ENCODE assay signal across 12 cellular contexts in genomic region chr17:35726609-35727460, GRCh38. TPM values are rescaled to one million over a fixed set of nuclear protein-coding genes. Genes with fewer than 3 reads are reported as not detected.
DNase-seq lines count a peak whose midpoint lies in the region; ATAC-seq and TF ChIP-seq lines count a peak whose summit lies in the region.
"Had no signal": no experiment of that assay in that cellular context is flagged by ENCODE, and none has a peak within 500 bp of the region (broad histone marks: within the 10 kb centered on the region; RNA-seq: fewer than 3 reads in every experiment).

No MANE protein-coding gene starts in this region.

- H3K9me3 ChIP-seq in SJSA1 (replicated peaks) (no peaks in the 10 kb centered on the region), left ventricle myocardium inferior (replicated peaks) (no peaks in the 10 kb centered on the region), transverse colon (no peaks in the 10 kb centered on the region), T-helper 17 cell (ENCODE audit: control insufficient read depth, low read length, poor library complexity, severe bottlenecking) (no peaks in the 10 kb centered on the region)

- H3K27ac ChIP-seq in SJSA1 (no peak overlapping the region), left ventricle myocardium inferior (replicated peaks) (peak overlapping the region; percentile 13), transverse colon (no peak overlapping the region)

- DNase-seq in NCI-H146 (lab: John Stamatoyannopoulos, UW), result peak; percentile 15
- DNase-seq in NCI-H146 treated with DMSO at 0.1 percent for 48 hours (lab: John Stamatoyannopoulos, UW; ENCODE audit: unreplicated experiment), result no peak
- DNase-seq in SJSA1 (ENCODE audit: low read depth in 1 of 2, low spot score in 2 of 2), result peak; percentile 44 to 77
- DNase-seq in left ventricle myocardium inferior, result peak; percentile 54
- DNase-seq in transverse colon, result peak; percentile 50
- DNase-seq in NCI-H2107 (lab: John Stamatoyannopoulos, UW), result no peak
- DNase-seq in T-helper 17 cell, result no peak
- DNase-seq in activated CD4-positive, alpha-beta T cell treated with anti-CD3 and anti-CD28 coated beads, Interleukin-2, amount 10 ng/mL, durations not matched to agents 24 days and 14 days, result no peak

- H3K4me3 ChIP-seq in SJSA1 (no peak overlapping the region), left ventricle myocardium inferior (no peak overlapping the region), transverse colon (no peak overlapping the region)

- TF ChIP-seq EP300 in transverse colon (IDR thresholded peaks at IDR 0.05; ENCODE audit: low read depth), result no peak

- 41 to 46% methylated on average over 3 to 9 of the region's 9 CpGs for WGBS in transverse colon (ENCODE audit: low coverage in 1 of 2), 2 donors

- H3K36me3 ChIP-seq in SJSA1 (peaks cover 59% of the 10 kb centered on the region), left ventricle myocardium inferior (peaks cover 30% of the 10 kb centered on the region), transverse colon (peaks cover 0 to 27% (median 13%) of the 10 kb centered on the region in 4 donors)

- peaks cover 12% of the 10 kb centered on the region for H3K4me1 Mint-ChIP-seq in T-helper 17 cell
- peaks cover 10% of the 10 kb centered on the region for H3K4me1 Mint-ChIP-seq in activated CD4-positive, alpha-beta T cell treated with anti-CD3 and anti-CD28 coated beads, Interleukin-2, amount 10 ng/mL, durations not matched to agents 24 days and 14 days

- H3K36me3 Mint-ChIP-seq in T-helper 17 cell (ENCODE audit: low read depth), result peaks cover 6% of the 10 kb centered on the region
- H3K36me3 Mint-ChIP-seq in activated CD4-positive, alpha-beta T cell treated with anti-CD3 and anti-CD28 coated beads, Interleukin-2, amount 10 ng/mL, durations not matched to agents 24 days and 14 days (ENCODE audit: low read depth), result peaks cover 41% of the 10 kb centered on the region
- H3K36me3 Mint-ChIP-seq: activated naive CD4-positive, alpha-beta T cell treated with anti-CD3 and anti-CD28 coated beads, Interleukin-2, amount 50 U/mL, for 72 hours had no signal

- no peak for ATAC-seq in T-helper 17 cell
- ATAC-seq: activated naive CD4-positive, alpha-beta T cell treated with anti-CD3 and anti-CD28 coated beads, Interleukin-2, amount 50 U/mL, for 72 hours; Panc1 had no signal

- intact Hi-C loops in left ventricle myocardium inferior (cut with micrococcal nuclease), result no loop called here
- intact Hi-C loops in transverse colon (cut with DNase I; ENCODE audit: low total_unique reads), result no loop called here
- intact Hi-C loops in activated CD4-positive, alpha-beta T cell treated with anti-CD3 and anti-CD28 coated beads, Interleukin-2, amount 10 ng/mL, durations not matched to agents 24 days and 14 days (cut with micrococcal nuclease), result no loop called here

- H3K27me3 ChIP-seq in SJSA1 (replicated peaks) (no peaks in the 10 kb centered on the region; the same call in 1 of the 2 replicates), left ventricle myocardium inferior (ENCODE audit: low read depth) (no peaks in the 10 kb centered on the region), transverse colon (peaks cover 6% of the 10 kb centered on the region)

- H3K27ac Mint-ChIP-seq in T-helper 17 cell, result no peak overlapping the region
- no peak overlapping the region for H3K27ac Mint-ChIP-seq in activated CD4-positive, alpha-beta T cell treated with anti-CD3 and anti-CD28 coated beads, Interleukin-2, amount 10 ng/mL, durations not matched to agents 24 days and 14 days
- H3K27ac Mint-ChIP-seq: activated naive CD4-positive, alpha-beta T cell treated with anti-CD3 and anti-CD28 coated beads, Interleukin-2, amount 50 U/mL, for 72 hours; B cell had no signal

- in situ Hi-C loops in transverse colon (cut with MboI; ENCODE audit: low pct_ligation_motif_present in 1 of 4, low pct_unique_long_range_greater_than_20kb in 1 of 4, low sequenced_read_pairs in 3 of 4), result loop anchor here (25.0 kb wide), 3 partner anchors 115 to 590 kb away; partner anchors contain the start of genes NLE1 (in 1 of the 4) and UNC45B (in 1 of the 4)

- no peak for TF ChIP-seq POLR2A in transverse colon (IDR thresholded peaks at IDR 0.05)

- H3K4me1 ChIP-seq in SJSA1 (replicated peaks) (peaks cover 17% of the 10 kb centered on the region), left ventricle myocardium inferior (peaks cover 36% of the 10 kb centered on the region), transverse colon (peaks cover 6 to 21% (median 14%) of the 10 kb centered on the region in 4 donors)

- H3K9me3 Mint-ChIP-seq in activated CD4-positive, alpha-beta T cell treated with anti-CD3 and anti-CD28 coated beads, Interleukin-2, amount 10 ng/mL, durations not matched to agents 24 days and 14 days, result no peaks in the 10 kb centered on the region
- H3K9me3 Mint-ChIP-seq: activated naive CD4-positive, alpha-beta T cell treated with anti-CD3 and anti-CD28 coated beads, Interleukin-2, amount 50 U/mL, for 72 hours had no signal

- no peak overlapping the region for H3K4me3 Mint-ChIP-seq in T-helper 17 cell
- no peak overlapping the region for H3K4me3 Mint-ChIP-seq in activated CD4-positive, alpha-beta T cell treated with anti-CD3 and anti-CD28 coated beads, Interleukin-2, amount 10 ng/mL, durations not matched to agents 24 days and 14 days
- H3K4me3 Mint-ChIP-seq: B cell had no signal

- TF ChIP-seq CTCF in left ventricle myocardium inferior (IDR thresholded peaks at IDR 0.05; ENCODE audit: borderline replicate concordance), result no peak
- no peak for TF ChIP-seq CTCF in transverse colon (IDR thresholded peaks at IDR 0.05)

- peaks cover 8% of the 10 kb centered on the region for H3K27me3 Mint-ChIP-seq in T-helper 17 cell
- H3K27me3 Mint-ChIP-seq in activated CD4-positive, alpha-beta T cell treated with anti-CD3 and anti-CD28 coated beads, Interleukin-2, amount 10 ng/mL, durations not matched to agents 24 days and 14 days, result peaks cover 9% of the 10 kb centered on the region

RNA-seq across cellular contexts. Expression of gene RASL10B, which starts 4.6 kb away (rescaled TPM):
- total RNA-seq in SJSA1 (2014; rRNA removed; shearing (Covaris generic)), result 0.16 and 0.22 TPM in 2 replicates
- total RNA-seq in left ventricle myocardium inferior, result 18.4 TPM
- 1 to 10 TPM in 2 of 4 donors, under 1 TPM in 2; 0.41 to 1.6 (median 1.1) TPM for total RNA-seq in transverse colon
- under 1 TPM; 0.10 to 0.50 TPM for total RNA-seq in T-helper 17 cell
- 0.71 and 0.72 TPM in 2 replicates for total RNA-seq in activated CD4-positive, alpha-beta T cell treated with anti-CD3 and anti-CD28 coated beads, Interleukin-2, amount 10 ng/mL, durations not matched to agents 24 days and 14 days
- total RNA-seq: B cell had no signal

RNA-seq across cellular contexts. Expression of gene GAS2L2, which starts 26.2 kb away (rescaled TPM):
- not detected in 2 replicates for total RNA-seq in SJSA1 (2014; rRNA removed; shearing (Covaris generic))
- total RNA-seq in left ventricle myocardium inferior (0.08 TPM), transverse colon (not detected), T-helper 17 cell (not detected)
- total RNA-seq in activated CD4-positive, alpha-beta T cell treated with anti-CD3 and anti-CD28 coated beads, Interleukin-2, amount 10 ng/mL, durations not matched to agents 24 days and 14 days, result not detected in 2 replicates
- total RNA-seq: mucosa of gallbladder had no signal

RNA-seq across cellular contexts. Expression of gene C17orf50, which starts 33.9 kb away (rescaled TPM):
- total RNA-seq in SJSA1 (2014; rRNA removed; shearing (Covaris generic)), result not detected in 2 replicates
- not detected for total RNA-seq in left ventricle myocardium inferior
- total RNA-seq in transverse colon, result not detected
- not detected for total RNA-seq in T-helper 17 cell
- not detected in 2 replicates for total RNA-seq in activated CD4-positive, alpha-beta T cell treated with anti-CD3 and anti-CD28 coated beads, Interleukin-2, amount 10 ng/mL, durations not matched to agents 24 days and 14 days
- total RNA-seq: activated naive CD4-positive, alpha-beta T cell treated with anti-CD3 and anti-CD28 coated beads, Interleukin-2, amount 50 U/mL, for 72 hours; B cell; mucosa of gallbladder had no signal

Comparison
In these comparisons a context has a peak if more than half of its experiments do, and no peak if none do; other contexts are left out.
1. DNase-seq: peak in NCI-H146 (single experiment), SJSA1 (2 of 2), left ventricle myocardium inferior (single experiment) and transverse colon (single experiment); none in NCI-H146 treated with DMSO at 0.1 percent for 48 hours (single experiment), NCI-H2107 (single experiment), T-helper 17 cell (0 of 3) and activated CD4-positive, alpha-beta T cell treated with anti-CD3 and anti-CD28 coated beads, Interleukin-2, amount 10 ng/mL, durations not matched to agents 24 days and 14 days (single experiment).